In the genomic region with DNA sequence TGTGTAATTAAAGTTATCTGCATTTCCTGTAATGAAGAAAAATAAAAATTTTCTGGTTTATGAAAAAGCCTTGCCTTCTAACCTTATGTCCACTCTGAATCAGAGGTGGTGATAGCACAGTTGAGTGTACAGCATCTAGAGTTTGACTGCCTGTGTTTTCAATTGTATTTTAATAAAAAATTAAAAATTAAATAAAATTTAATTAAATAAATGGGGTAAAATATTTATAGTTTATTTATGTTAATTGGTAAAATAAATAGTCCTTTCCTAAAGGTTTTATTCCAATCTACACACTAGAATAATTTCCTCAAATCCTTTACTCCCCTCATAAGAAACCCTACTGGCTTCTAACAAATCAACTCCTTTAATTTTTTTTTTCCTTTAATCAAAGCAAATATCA, we compare ENCODE assay signal across 21 cellular contexts.
DNase-seq lines count a peak whose midpoint lies in the region; ATAC-seq and TF ChIP-seq lines count a peak whose summit lies in the region.
"Had no signal": no experiment of that assay in that cellular context is flagged by ENCODE, and none has a peak within 500 bp of the region (broad histone marks: within the 10 kb centered on the region; RNA-seq: fewer than 3 reads in every experiment).

No MANE protein-coding gene starts in this region.

- H3K36me3 ChIP-seq in KMS-11 (ENCODE audit: insufficient read depth), result peaks cover 7% of the 10 kb centered on the region; the same call in 1 of the 2 replicates
- no peaks in the 10 kb centered on the region for H3K36me3 ChIP-seq in smooth muscle cell (ENCODE audit: low read depth)

- CTCF ChIA-PET in WTC11 (lab: Charles Lee), result no interaction called here

- DNase-seq in WTC11 (ENCODE audit: low spot score) (no peak), memory B cell (ENCODE audit: low spot score in 2 of 2) (no peak), smooth muscle cell (lab: John Stamatoyannopoulos, UW; ENCODE audit: unreplicated experiment) (no peak), progenitor cell of endocrine pancreas (ENCODE audit: low spot score, unreplicated experiment) (no peak)
- DNase-seq: AML-193; Caco-2; Calu3; CD4-positive, alpha-beta T cell; CD8-positive, alpha-beta T cell; DND-41; EL; GDM1 had no signal

- H3K27me3 Mint-ChIP-seq in WTC11 (ENCODE audit: low read depth) (no peaks in the 10 kb centered on the region), memory B cell (no peaks in the 10 kb centered on the region), progenitor cell of endocrine pancreas (no peaks in the 10 kb centered on the region)
- H3K27me3 Mint-ChIP-seq: B cell; CD4-positive, alpha-beta T cell had no signal

- H3K4me3 ChIP-seq in KMS-11 (IDR thresholded peaks at IDR 0.05; ENCODE audit: insufficient read depth, low read depth, low read length), result no peak overlapping the region
- H3K4me3 ChIP-seq in smooth muscle cell, result no peak overlapping the region
- H3K4me3 ChIP-seq: A549; BLaER1 treated with 17β-estradiol and CSF1 and Interleukin-3, amounts not matched to agents 10 nM and 100 nM; GM12878 had no signal

- no peaks in the 10 kb centered on the region for H3K9me3 ChIP-seq in smooth muscle cell (replicated peaks; ENCODE audit: low read depth)
- H3K9me3 ChIP-seq: A549; BLaER1 treated with 17β-estradiol and CSF1 and Interleukin-3, amounts not matched to agents 10 nM and 100 nM; Caco-2 had no signal

- ATAC-seq in WTC11, result no peak
- ATAC-seq in memory B cell (ENCODE audit: low read depth), result no peak
- no peak for ATAC-seq in HG02623 (IDR thresholded peaks at IDR 0.05; ENCODE audit: unreplicated experiment)
- no peak for ATAC-seq in esophagus mucosa
- ATAC-seq: A549; CD8-positive, alpha-beta T cell; GM12878 had no signal

- H3K27ac Mint-ChIP-seq in WTC11, result no peak overlapping the region
- peak overlapping the region; percentile 20 for H3K27ac Mint-ChIP-seq in memory B cell
- H3K27ac Mint-ChIP-seq in progenitor cell of endocrine pancreas, result no peak overlapping the region
- H3K27ac Mint-ChIP-seq: B cell; CD4-positive, alpha-beta T cell; CD8-positive, alpha-beta T cell had no signal

- no peak overlapping the region for H3K27ac ChIP-seq in KMS-11
- no peak overlapping the region for H3K27ac ChIP-seq in smooth muscle cell (ENCODE audit: low read depth)
- H3K27ac ChIP-seq: 22Rv1; A549; BLaER1 treated with 17β-estradiol and CSF1 and Interleukin-3, amounts not matched to agents 10 nM and 100 nM; C4-2B had no signal

- H3K9ac ChIP-seq in KMS-11 (no peak overlapping the region), smooth muscle cell (ENCODE audit: low read depth) (no peak overlapping the region)
- H3K9ac ChIP-seq: BLaER1 treated with 17β-estradiol and CSF1 and Interleukin-3, amounts not matched to agents 10 nM and 100 nM had no signal

- H3K4me1 Mint-ChIP-seq in WTC11, result no peaks in the 10 kb centered on the region
- H3K4me1 Mint-ChIP-seq in memory B cell, result no peaks in the 10 kb centered on the region
- H3K4me1 Mint-ChIP-seq in progenitor cell of endocrine pancreas (ENCODE audit: low read depth), result no peaks in the 10 kb centered on the region
- H3K4me1 Mint-ChIP-seq: B cell had no signal

- H2AFZ ChIP-seq in KMS-11 (ENCODE audit: low read depth) (no peak overlapping the region), smooth muscle cell (ENCODE audit: low read depth) (no peak overlapping the region)

- H4K20me1 ChIP-seq in KMS-11 (ENCODE audit: insufficient read depth), result no peaks in the 10 kb centered on the region
- no peaks in the 10 kb centered on the region for H4K20me1 ChIP-seq in smooth muscle cell (ENCODE audit: low read depth)
- H4K20me1 ChIP-seq: BLaER1 treated with 17β-estradiol and CSF1 and Interleukin-3, amounts not matched to agents 10 nM and 100 nM had no signal

- H3K36me3 Mint-ChIP-seq in WTC11, result no peaks in the 10 kb centered on the region
- H3K36me3 Mint-ChIP-seq in memory B cell, result peaks cover 19% of the 10 kb centered on the region
- peaks cover 5% of the 10 kb centered on the region for H3K36me3 Mint-ChIP-seq in progenitor cell of endocrine pancreas (ENCODE audit: insufficient read depth)

- H3K27me3 ChIP-seq in KMS-11 (ENCODE audit: insufficient read depth, low read depth) (no peaks in the 10 kb centered on the region), smooth muscle cell (ENCODE audit: low read depth) (no peaks in the 10 kb centered on the region)
- H3K27me3 ChIP-seq: BLaER1 treated with 17β-estradiol and CSF1 and Interleukin-3, amounts not matched to agents 10 nM and 100 nM had no signal

- H3K9me3 Mint-ChIP-seq in WTC11, result no peaks in the 10 kb centered on the region
- H3K9me3 Mint-ChIP-seq in memory B cell, result no peaks in the 10 kb centered on the region
- H3K9me3 Mint-ChIP-seq in progenitor cell of endocrine pancreas (ENCODE audit: low read depth), result no peaks in the 10 kb centered on the region
- H3K9me3 Mint-ChIP-seq: CD4-positive, alpha-beta T cell; CD8-positive, alpha-beta T cell had no signal

- TF ChIP-seq CTCF in KMS-11 (conservative IDR thresholded peaks at IDR 0.05; ENCODE audit: low read depth, low read length) (no peak), WTC11 (IDR thresholded peaks at IDR 0.05) (no peak), smooth muscle cell (IDR thresholded peaks at IDR 0.05; ENCODE audit: borderline replicate concordance, insufficient read depth, poor library complexity, severe bottlenecking) (no peak), progenitor cell of endocrine pancreas (IDR thresholded peaks at IDR 0.05; ENCODE audit: unreplicated experiment) (no peak)

- H3K4me1 ChIP-seq in KMS-11 (ENCODE audit: low read depth, poor library complexity, severe bottlenecking) (peaks cover 72% of the 10 kb centered on the region), smooth muscle cell (ENCODE audit: low read depth) (no peaks in the 10 kb centered on the region)
- H3K4me1 ChIP-seq: BLaER1 treated with 17β-estradiol and CSF1 and Interleukin-3, amounts not matched to agents 10 nM and 100 nM; Caco-2 had no signal

- H3K4me2 ChIP-seq in KMS-11 (peak overlapping the region; percentile 44; the same call in 1 of the 2 replicates), smooth muscle cell (peak overlapping the region; percentile 10)
- H3K4me2 ChIP-seq: A549; BLaER1 treated with 17β-estradiol and CSF1 and Interleukin-3, amounts not matched to agents 10 nM and 100 nM had no signal

- H3K79me2 ChIP-seq in KMS-11 (ENCODE audit: insufficient read depth, low read depth), result peaks cover 7% of the 10 kb centered on the region; the same call in 1 of the 2 replicates
- H3K79me2 ChIP-seq in smooth muscle cell (ENCODE audit: low read depth), result no peaks in the 10 kb centered on the region

- no peaks in the 10 kb centered on the region for H3F3A ChIP-seq in smooth muscle cell (ENCODE audit: low read depth)

- POLR2A ChIA-PET in WTC11 (lab: Charles Lee), result no interaction called here

- H3K4me3 Mint-ChIP-seq in WTC11, result no peak overlapping the region
- H3K4me3 Mint-ChIP-seq in memory B cell, result no peak overlapping the region
- H3K4me3 Mint-ChIP-seq in progenitor cell of endocrine pancreas (ENCODE audit: low read depth), result no peak overlapping the region
- H3K4me3 Mint-ChIP-seq: B cell; CD4-positive, alpha-beta T cell; CD8-positive, alpha-beta T cell had no signal

TF ChIP-seq in WTC11, 78 proteins besides CTCF, POLR2A, EP300 and RAD21:
- TF ChIP-seq FOXJ3 (CRISPR knock-in tag; IDR thresholded peaks at IDR 0.05; ENCODE audit: borderline replicate concordance), result no peak
- TF ChIP-seq ETV6 (CRISPR knock-in tag; IDR thresholded peaks at IDR 0.05), result no peak
- TF ChIP-seq HMGA2 (CRISPR knock-in tag; IDR thresholded peaks at IDR 0.05), result peak; percentile 91
- TF ChIP-seq, protein P1, sequence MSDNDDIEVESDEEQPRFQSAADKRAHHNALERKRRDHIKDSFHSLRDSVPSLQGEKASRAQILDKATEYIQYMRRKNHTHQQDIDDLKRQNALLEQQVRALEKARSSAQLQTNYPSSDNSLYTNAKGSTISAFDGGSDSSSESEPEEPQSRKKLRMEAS (CRISPR knock-in tag; IDR thresholded peaks at IDR 0.05), result no peak
- TF ChIP-seq, protein P2, sequence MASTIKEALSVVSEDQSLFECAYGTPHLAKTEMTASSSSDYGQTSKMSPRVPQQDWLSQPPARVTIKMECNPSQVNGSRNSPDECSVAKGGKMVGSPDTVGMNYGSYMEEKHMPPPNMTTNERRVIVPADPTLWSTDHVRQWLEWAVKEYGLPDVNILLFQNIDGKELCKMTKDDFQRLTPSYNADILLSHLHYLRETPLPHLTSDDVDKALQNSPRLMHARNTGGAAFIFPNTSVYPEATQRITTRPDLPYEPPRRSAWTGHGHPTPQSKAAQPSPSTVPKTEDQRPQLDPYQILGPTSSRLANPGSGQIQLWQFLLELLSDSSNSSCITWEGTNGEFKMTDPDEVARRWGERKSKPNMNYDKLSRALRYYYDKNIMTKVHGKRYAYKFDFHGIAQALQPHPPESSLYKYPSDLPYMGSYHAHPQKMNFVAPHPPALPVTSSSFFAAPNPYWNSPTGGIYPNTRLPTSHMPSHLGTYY (CRISPR knock-in tag; IDR thresholded peaks at IDR 0.05), result no peak
- no peak for TF ChIP-seq ZNF423 (CRISPR knock-in tag; IDR thresholded peaks at IDR 0.05)
TF ChIP-seq in WTC11: peak in this region for 1.
